In genomic region chr2:43488737-43489136, GRCh38 we compare ENCODE assay signal across 26 cellular contexts.
"Had no signal": no experiment of that assay in that cellular context is flagged by ENCODE, and none has a peak within 500 bp of the region (broad histone marks: within the 10 kb centered on the region; RNA-seq: fewer than 3 reads in every experiment).

No MANE protein-coding gene starts in this region.

- H3K4me1 ChIP-seq: colonic mucosa had no signal

- H3K4me2 ChIP-seq: hepatocyte had no signal

- H3K27me3 ChIP-seq: colonic mucosa, foreskin keratinocyte, gastroesophageal sphincter, heart left ventricle, hepatocyte, neutrophil, sigmoid colon, stomach, thyroid gland, vagina had no signal

- H2AFZ ChIP-seq: hepatocyte had no signal

- H3K4me3 ChIP-seq: colonic mucosa, gastroesophageal sphincter, heart left ventricle, hepatocyte, lung, mucosa of descending colon, psoas muscle, sigmoid colon, stomach, thyroid gland, vagina had no signal

- ATAC-seq: effector memory CD8-positive, alpha-beta T cell; foreskin keratinocyte; gastroesophageal sphincter; heart left ventricle; left lobe of liver; mucosa of descending colon; natural killer cell treated with Interleukin-12 subunit alpha and Interleukin-12 subunit beta and Interleukin-15 and Interleukin-18, amount 100 ng/mL, for 72 hours; psoas muscle; right cardiac atrium; stimulated activated effector memory CD8-positive, alpha-beta T cell treated with anti-CD3 and anti-CD28 coated beads, Interleukin-12 subunit alpha, Interleukin-12 subunit beta, amount 100 ng/mL, for 72 hours had no signal

- H3K79me2 ChIP-seq: hepatocyte had no signal

- H3K36me3 ChIP-seq: colonic mucosa, gastroesophageal sphincter, heart left ventricle, neutrophil, sigmoid colon, stomach, thyroid gland, vagina had no signal

- DNase-seq: colonic mucosa; effector memory CD8-positive, alpha-beta T cell; foreskin keratinocyte; heart left ventricle; kidney; mesenchymal stem cell; mucosa of descending colon; naive B cell; psoas muscle; right cardiac atrium; sigmoid colon; stimulated activated CD4-positive, alpha-beta T cell treated with anti-CD3 and anti-CD28 coated beads, Interleukin-2, amount 100 ng/mL, for 24 hours; stimulated activated CD4-positive, alpha-beta T cell treated with anti-CD3 and anti-CD28 coated beads, Interleukin-4, amount 100 ng/mL, for 24 hours; stimulated activated naive CD4-positive, alpha-beta T cell treated with Interleukin-2 at 50 U/mL for 16 hours; stomach; thyroid gland; trophoblast cell had no signal

- H3K9me3 ChIP-seq: colonic mucosa, gastroesophageal sphincter, mucosa of descending colon, neutrophil, psoas muscle, sigmoid colon, stomach, thyroid gland, vagina had no signal

- FAIRE-seq: endometrium, kidney had no signal

- H3K27ac ChIP-seq: colonic mucosa, foreskin keratinocyte, gastroesophageal sphincter, heart left ventricle, hepatocyte, neutrophil, psoas muscle, sigmoid colon, stomach, thyroid gland, vagina had no signal
